ENCODE assay signal across 12 cellular contexts in the genomic region with DNA sequence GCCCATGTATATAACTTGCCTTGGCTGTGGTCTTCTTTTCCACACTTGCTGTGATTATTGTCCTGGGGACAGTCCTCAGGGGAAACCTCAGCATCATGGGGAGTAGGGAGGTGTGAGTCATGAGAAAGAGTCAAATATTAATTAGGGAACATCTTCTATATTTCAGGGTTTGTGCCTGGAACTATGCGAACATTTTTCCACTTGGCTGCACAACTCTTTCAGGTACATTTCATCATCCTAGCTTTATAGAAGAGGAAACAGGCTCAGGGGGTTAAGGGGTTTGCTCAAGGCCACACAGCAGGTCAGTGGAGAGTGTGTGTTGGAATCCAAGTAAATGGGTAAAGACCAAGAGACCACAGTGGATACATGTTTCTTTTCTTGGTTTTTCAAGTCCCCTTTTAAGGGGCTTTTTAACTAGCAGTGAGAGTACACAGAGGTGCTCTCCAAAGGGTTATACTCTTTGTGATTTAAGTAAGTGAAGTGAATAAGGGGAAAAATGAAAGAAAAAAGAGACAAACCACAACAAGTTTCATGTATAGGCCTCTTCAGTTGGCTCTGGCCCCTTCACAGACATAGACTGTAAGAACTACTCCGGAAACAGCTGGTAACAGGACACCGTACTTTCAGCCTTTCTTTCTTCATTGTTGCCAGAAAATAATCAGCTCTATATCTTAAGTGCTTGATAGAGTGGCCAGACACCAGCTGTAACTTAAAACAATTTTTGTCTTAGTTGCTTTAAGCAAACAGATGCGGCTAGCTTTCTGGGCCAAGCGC.
DNase-seq lines count a peak whose midpoint lies in the region; ATAC-seq and FAIRE-seq lines count a peak whose summit lies in the region.
"Had no signal": no experiment of that assay in that cellular context is flagged by ENCODE, and none has a peak within 500 bp of the region (broad histone marks: within the 10 kb centered on the region; RNA-seq: fewer than 3 reads in every experiment).

No MANE protein-coding gene starts in this region.

- no peaks in the 10 kb centered on the region for H3K27me3 Mint-ChIP-seq in activated CD4-positive, alpha-beta T cell treated with anti-CD3 and anti-CD28 coated beads for 36 hours
- H3K27me3 Mint-ChIP-seq in activated CD4-positive, alpha-beta T cell treated with anti-CD3 and anti-CD28 coated beads, Interleukin-2, amount 10 ng/mL, durations not matched to agents 7 days and 5 days = no peaks in the 10 kb centered on the region
- no peaks in the 10 kb centered on the region for H3K27me3 Mint-ChIP-seq in activated T-helper 17 cell treated with anti-CD3 and anti-CD28 coated beads, Interleukin-2, amount 50 U/mL, for 72 hours
- H3K27me3 Mint-ChIP-seq: B cell had no signal

- ATAC-seq in activated CD4-positive, alpha-beta T cell treated with anti-CD3 and anti-CD28 coated beads for 36 hours = peak; percentile 16
- ATAC-seq in activated T-helper 17 cell treated with anti-CD3 and anti-CD28 coated beads, Interleukin-2, amount 50 U/mL, for 72 hours (replicated peaks) = peak; percentile 16

- peaks cover 5% of the 10 kb centered on the region for H3K4me1 Mint-ChIP-seq in activated CD4-positive, alpha-beta T cell treated with anti-CD3 and anti-CD28 coated beads for 36 hours
- peaks cover 5% of the 10 kb centered on the region for H3K4me1 Mint-ChIP-seq in activated CD4-positive, alpha-beta T cell treated with anti-CD3 and anti-CD28 coated beads, Interleukin-2, amount 10 ng/mL, durations not matched to agents 7 days and 5 days
- H3K4me1 Mint-ChIP-seq in activated T-helper 17 cell treated with anti-CD3 and anti-CD28 coated beads, Interleukin-2, amount 50 U/mL, for 72 hours = peaks cover 7% of the 10 kb centered on the region

- peaks cover 17% of the 10 kb centered on the region for H3K36me3 Mint-ChIP-seq in activated CD4-positive, alpha-beta T cell treated with anti-CD3 and anti-CD28 coated beads for 36 hours (ENCODE audit: low read depth)
- peaks cover 19% of the 10 kb centered on the region for H3K36me3 Mint-ChIP-seq in activated CD4-positive, alpha-beta T cell treated with anti-CD3 and anti-CD28 coated beads, Interleukin-2, amount 10 ng/mL, durations not matched to agents 7 days and 5 days (ENCODE audit: low read depth)
- no peaks in the 10 kb centered on the region for H3K36me3 Mint-ChIP-seq in activated T-helper 17 cell treated with anti-CD3 and anti-CD28 coated beads, Interleukin-2, amount 50 U/mL, for 72 hours (ENCODE audit: low read depth)

- H3K4me3 Mint-ChIP-seq in activated CD4-positive, alpha-beta T cell treated with anti-CD3 and anti-CD28 coated beads for 36 hours = no peak overlapping the region
- no peak overlapping the region for H3K4me3 Mint-ChIP-seq in activated CD4-positive, alpha-beta T cell treated with anti-CD3 and anti-CD28 coated beads, Interleukin-2, amount 10 ng/mL, durations not matched to agents 7 days and 5 days
- no peak overlapping the region for H3K4me3 Mint-ChIP-seq in activated T-helper 17 cell treated with anti-CD3 and anti-CD28 coated beads, Interleukin-2, amount 50 U/mL, for 72 hours
- H3K4me3 Mint-ChIP-seq: B cell had no signal

- POLR2A ChIA-PET in activated CD4-positive, alpha-beta T cell treated with anti-CD3 and anti-CD28 coated beads for 36 hours (lab: Charles Lee) = no interaction called here
- POLR2A ChIA-PET in activated CD4-positive, alpha-beta T cell treated with anti-CD3 and anti-CD28 coated beads, Interleukin-2, amount 10 ng/mL, durations not matched to agents 7 days and 5 days (lab: Charles Lee) = no interaction called here

- H3K9me3 Mint-ChIP-seq in activated CD4-positive, alpha-beta T cell treated with anti-CD3 and anti-CD28 coated beads for 36 hours (ENCODE audit: low read depth) = peaks cover 3% of the 10 kb centered on the region
- peaks cover 15% of the 10 kb centered on the region for H3K9me3 Mint-ChIP-seq in activated CD4-positive, alpha-beta T cell treated with anti-CD3 and anti-CD28 coated beads, Interleukin-2, amount 10 ng/mL, durations not matched to agents 7 days and 5 days
- H3K9me3 Mint-ChIP-seq in activated T-helper 17 cell treated with anti-CD3 and anti-CD28 coated beads, Interleukin-2, amount 50 U/mL, for 72 hours = no peaks in the 10 kb centered on the region

- peak overlapping the region; percentile 27 for H3K27ac Mint-ChIP-seq in activated CD4-positive, alpha-beta T cell treated with anti-CD3 and anti-CD28 coated beads for 36 hours
- H3K27ac Mint-ChIP-seq in activated CD4-positive, alpha-beta T cell treated with anti-CD3 and anti-CD28 coated beads, Interleukin-2, amount 10 ng/mL, durations not matched to agents 7 days and 5 days = no peak overlapping the region
- H3K27ac Mint-ChIP-seq in activated T-helper 17 cell treated with anti-CD3 and anti-CD28 coated beads, Interleukin-2, amount 50 U/mL, for 72 hours = peak overlapping the region; percentile 71
- H3K27ac Mint-ChIP-seq: B cell had no signal

- intact Hi-C loops in activated CD4-positive, alpha-beta T cell treated with anti-CD3 and anti-CD28 coated beads for 36 hours (cut with DNase I, micrococcal nuclease) = no loop called here

- no peak for FAIRE-seq in HTR-8/SVneo (lab: Jason Lieb, UNC)
- FAIRE-seq: islet of Langerhans had no signal

- DNase-seq in activated CD4-positive, alpha-beta T cell treated with anti-CD3 and anti-CD28 coated beads for 36 hours = no peak
- no peak for DNase-seq in activated CD4-positive, alpha-beta T cell treated with anti-CD3 and anti-CD28 coated beads, Interleukin-2, amount 10 ng/mL, durations not matched to agents 7 days and 5 days
- DNase-seq in HK-2 (ENCODE audit: unreplicated experiment) (peak; percentile 35), renal cortical epithelial cell (ENCODE audit: low read depth) (peak; percentile 85), Ammon's horn (ENCODE audit: low spot score) (no peak), SHP77 treated with DMSO at 0.1 percent for 48 hours (lab: John Stamatoyannopoulos, UW) (no peak), HTR-8/SVneo (ENCODE audit: insufficient read length, low spot score) (no peak)
- DNase-seq: Peyer's patch, psoas muscle had no signal

- CTCF ChIA-PET in activated CD4-positive, alpha-beta T cell treated with anti-CD3 and anti-CD28 coated beads for 36 hours (lab: Charles Lee) = interaction anchor here (1.0 kb wide), 1 partner anchor 9 kb away, joined by 4 read pairs; no protein-coding TSS in a partner anchor
- CTCF ChIA-PET in activated CD4-positive, alpha-beta T cell treated with anti-CD3 and anti-CD28 coated beads, Interleukin-2, amount 10 ng/mL, durations not matched to agents 7 days and 5 days (lab: Charles Lee) = no interaction called here

Comparison
In these comparisons a context has a peak if more than half of its experiments do, and no peak if none do; other contexts are left out.
1. DNase-seq: peak in HK-2 (single experiment) and renal cortical epithelial cell (single experiment); none in activated CD4-positive, alpha-beta T cell treated with anti-CD3 and anti-CD28 coated beads for 36 hours (single experiment), activated CD4-positive, alpha-beta T cell treated with anti-CD3 and anti-CD28 coated beads, Interleukin-2, amount 10 ng/mL, durations not matched to agents 7 days and 5 days (single experiment), Ammon's horn (single experiment), SHP77 treated with DMSO at 0.1 percent for 48 hours (single experiment) and HTR-8/SVneo (single experiment).